In genomic region chr15:43702701-43703433, GRCh38 we compare ENCODE assay signal across 1 cellular context.
TF ChIP-seq lines count a peak whose summit lies in the region.

No MANE protein-coding gene starts in this region.

TF ChIP-seq in WTC11, 78 proteins besides CTCF, POLR2A, EP300 and RAD21 (continued from another document):
- TF ChIP-seq ATF2 (CRISPR knock-in tag; IDR thresholded peaks at IDR 0.05; ENCODE audit: borderline replicate concordance, low read depth) (no peak), FOXK1 (CRISPR knock-in tag; IDR thresholded peaks at IDR 0.05) (no peak), ZNF317 (CRISPR knock-in tag; IDR thresholded peaks at IDR 0.05; ENCODE audit: borderline replicate concordance, low read depth) (no peak), HMGXB4 (CRISPR knock-in tag; IDR thresholded peaks at IDR 0.05) (no peak)
- TF ChIP-seq, protein P1, sequence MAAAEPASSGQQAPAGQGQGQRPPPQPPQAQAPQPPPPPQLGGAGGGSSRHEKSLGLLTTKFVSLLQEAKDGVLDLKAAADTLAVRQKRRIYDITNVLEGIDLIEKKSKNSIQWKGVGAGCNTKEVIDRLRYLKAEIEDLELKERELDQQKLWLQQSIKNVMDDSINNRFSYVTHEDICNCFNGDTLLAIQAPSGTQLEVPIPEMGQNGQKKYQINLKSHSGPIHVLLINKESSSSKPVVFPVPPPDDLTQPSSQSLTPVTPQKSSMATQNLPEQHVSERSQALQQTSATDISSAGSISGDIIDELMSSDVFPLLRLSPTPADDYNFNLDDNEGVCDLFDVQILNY (CRISPR knock-in tag; IDR thresholded peaks at IDR 0.05): no peak
